Comparison of ENCODE assay signal across 1 cellular context in the genomic region with DNA sequence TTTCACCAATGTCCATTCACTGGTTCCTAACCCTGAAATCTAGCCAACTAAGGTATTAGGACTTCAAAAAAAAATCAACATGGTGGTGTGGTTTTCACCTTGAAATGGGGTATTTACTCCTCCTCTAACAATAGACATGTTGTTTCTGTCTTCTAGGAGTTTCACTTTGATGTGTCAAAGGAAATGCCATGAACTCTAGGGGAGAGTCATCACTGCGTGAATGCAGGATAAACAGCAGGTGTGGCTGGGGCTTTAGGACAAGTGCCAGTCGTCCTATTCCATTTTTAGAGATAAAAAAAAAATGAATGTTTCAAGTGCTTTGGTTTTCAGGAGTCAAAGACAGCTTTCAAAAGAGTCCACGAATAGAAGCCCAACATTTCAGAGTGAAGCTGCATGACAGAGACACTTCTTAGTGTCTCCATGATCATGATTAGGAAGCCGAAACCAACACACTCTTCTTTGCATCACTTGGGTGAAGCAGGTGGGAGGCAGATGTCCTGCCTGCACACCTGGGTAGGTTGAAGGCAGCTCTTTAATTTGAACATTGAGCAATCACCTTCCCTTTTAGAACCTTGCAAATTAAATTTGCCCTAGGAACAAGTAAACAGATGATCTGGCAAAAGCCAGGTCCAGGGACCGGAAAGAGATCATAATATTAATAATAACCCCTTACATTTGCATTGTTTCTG.
TF ChIP-seq lines count a peak whose summit lies in the region.

No MANE protein-coding gene starts in this region.

TF ChIP-seq in GM23338, 12 proteins besides CTCF, POLR2A, EP300 and RAD21 (continued from another document):
- TF ChIP-seq, protein P1, sequence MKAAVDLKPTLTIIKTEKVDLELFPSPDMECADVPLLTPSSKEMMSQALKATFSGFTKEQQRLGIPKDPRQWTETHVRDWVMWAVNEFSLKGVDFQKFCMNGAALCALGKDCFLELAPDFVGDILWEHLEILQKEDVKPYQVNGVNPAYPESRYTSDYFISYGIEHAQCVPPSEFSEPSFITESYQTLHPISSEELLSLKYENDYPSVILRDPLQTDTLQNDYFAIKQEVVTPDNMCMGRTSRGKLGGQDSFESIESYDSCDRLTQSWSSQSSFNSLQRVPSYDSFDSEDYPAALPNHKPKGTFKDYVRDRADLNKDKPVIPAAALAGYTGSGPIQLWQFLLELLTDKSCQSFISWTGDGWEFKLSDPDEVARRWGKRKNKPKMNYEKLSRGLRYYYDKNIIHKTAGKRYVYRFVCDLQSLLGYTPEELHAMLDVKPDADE (IDR thresholded peaks at IDR 0.05): no peak
- TF ChIP-seq, protein P2, sequence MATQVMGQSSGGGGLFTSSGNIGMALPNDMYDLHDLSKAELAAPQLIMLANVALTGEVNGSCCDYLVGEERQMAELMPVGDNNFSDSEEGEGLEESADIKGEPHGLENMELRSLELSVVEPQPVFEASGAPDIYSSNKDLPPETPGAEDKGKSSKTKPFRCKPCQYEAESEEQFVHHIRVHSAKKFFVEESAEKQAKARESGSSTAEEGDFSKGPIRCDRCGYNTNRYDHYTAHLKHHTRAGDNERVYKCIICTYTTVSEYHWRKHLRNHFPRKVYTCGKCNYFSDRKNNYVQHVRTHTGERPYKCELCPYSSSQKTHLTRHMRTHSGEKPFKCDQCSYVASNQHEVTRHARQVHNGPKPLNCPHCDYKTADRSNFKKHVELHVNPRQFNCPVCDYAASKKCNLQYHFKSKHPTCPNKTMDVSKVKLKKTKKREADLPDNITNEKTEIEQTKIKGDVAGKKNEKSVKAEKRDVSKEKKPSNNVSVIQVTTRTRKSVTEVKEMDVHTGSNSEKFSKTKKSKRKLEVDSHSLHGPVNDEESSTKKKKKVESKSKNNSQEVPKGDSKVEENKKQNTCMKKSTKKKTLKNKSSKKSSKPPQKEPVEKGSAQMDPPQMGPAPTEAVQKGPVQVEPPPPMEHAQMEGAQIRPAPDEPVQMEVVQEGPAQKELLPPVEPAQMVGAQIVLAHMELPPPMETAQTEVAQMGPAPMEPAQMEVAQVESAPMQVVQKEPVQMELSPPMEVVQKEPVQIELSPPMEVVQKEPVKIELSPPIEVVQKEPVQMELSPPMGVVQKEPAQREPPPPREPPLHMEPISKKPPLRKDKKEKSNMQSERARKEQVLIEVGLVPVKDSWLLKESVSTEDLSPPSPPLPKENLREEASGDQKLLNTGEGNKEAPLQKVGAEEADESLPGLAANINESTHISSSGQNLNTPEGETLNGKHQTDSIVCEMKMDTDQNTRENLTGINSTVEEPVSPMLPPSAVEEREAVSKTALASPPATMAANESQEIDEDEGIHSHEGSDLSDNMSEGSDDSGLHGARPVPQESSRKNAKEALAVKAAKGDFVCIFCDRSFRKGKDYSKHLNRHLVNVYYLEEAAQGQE (IDR thresholded peaks at IDR 0.05; ENCODE audit: unreplicated experiment): no peak
TF ChIP-seq in GM23338: peak in this region for 0.
